Comparison of ENCODE assay signal across 24 cellular contexts in the genomic region with DNA sequence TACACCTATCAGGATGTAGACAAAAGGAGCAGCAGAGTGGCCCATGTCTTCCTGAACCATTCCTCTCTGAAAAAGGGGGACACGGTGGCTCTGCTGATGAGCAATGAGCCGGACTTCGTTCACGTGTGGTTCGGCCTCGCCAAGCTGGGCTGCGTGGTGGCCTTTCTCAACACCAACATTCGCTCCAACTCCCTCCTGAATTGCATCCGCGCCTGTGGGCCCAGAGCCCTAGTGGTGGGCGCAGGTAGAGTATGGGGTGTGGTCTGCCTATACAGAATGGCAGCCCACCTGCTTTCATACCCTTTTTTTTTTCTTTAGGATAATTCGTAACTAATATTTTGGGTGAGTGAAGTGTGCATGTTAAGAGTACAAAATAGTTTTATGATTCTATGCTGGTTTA. TPM values are rescaled to one million over a fixed set of nuclear protein-coding genes. Genes with fewer than 3 reads are reported as not detected.
DNase-seq lines count a peak whose midpoint lies in the region; ATAC-seq, FAIRE-seq and TF ChIP-seq lines count a peak whose summit lies in the region.
"Had no signal": no experiment of that assay in that cellular context is flagged by ENCODE, and none has a peak within 500 bp of the region (broad histone marks: within the 10 kb centered on the region; RNA-seq: fewer than 3 reads in every experiment).

No MANE protein-coding gene starts in this region.

- no peak for TF ChIP-seq POLR2A in K562 (conservative IDR thresholded peaks at IDR 0.05)

- H3K27me3 Mint-ChIP-seq in nephron (ENCODE audit: low read depth): peaks cover 56% of the 10 kb centered on the region
- peaks cover 10 to 46% (median 29%) of the 10 kb centered on the region in 5 donors for H3K27me3 Mint-ChIP-seq in naive thymus-derived CD4-positive, alpha-beta T cell

- peak; percentile 53 for ATAC-seq in K562
- ATAC-seq in left cardiac atrium: peak; percentile 25 to 50
- no peak for ATAC-seq in GM19463 (IDR thresholded peaks at IDR 0.05; ENCODE audit: unreplicated experiment)
- no peak for ATAC-seq in naive thymus-derived CD4-positive, alpha-beta T cell
- ATAC-seq: stimulated activated naive B cell treated with anti-CD40 and anti-IgM and Interleukin-4, amounts not matched to agents 10 μg/mL and 1 μg/mL and 100 μg/mL, for 72 hours had no signal

- 13% methylated on average over 12 of the region's 12 CpGs for WGBS in K562 (ENCODE audit: insufficient coverage, low coverage, missing lambda C conversion rate)

- H3K36me3 ChIP-seq in H7 (replicated peaks; ENCODE audit: control insufficient read depth, insufficient read depth, low read length): no peaks in the 10 kb centered on the region
- no peaks in the 10 kb centered on the region for H3K36me3 ChIP-seq in K562 (ENCODE audit: control insufficient read depth, insufficient read depth, low read length)
- H3K36me3 ChIP-seq in naive thymus-derived CD4-positive, alpha-beta T cell (ENCODE audit: control insufficient read depth in 2 of 3, insufficient read depth in 3 of 3, low read length in 3 of 3): no peaks in the 10 kb centered on the region
- H3K36me3 ChIP-seq: sigmoid colon had no signal

- no TSS peak for BruUV-seq in K562 (replicated peaks; lab: Mats Ljungman, UMichigan)

- intact Hi-C loops in K562 (cut with micrococcal nuclease): no loop called here
- intact Hi-C loops in left cardiac atrium (cut with DNase I): no loop called here
- intact Hi-C loops in naive thymus-derived CD4-positive, alpha-beta T cell (cut with micrococcal nuclease): no loop called here

- no peak overlapping the region for H2AFZ ChIP-seq in K562 (ENCODE audit: low read depth, low read length)

- no peaks in the 10 kb centered on the region for H3K9me3 ChIP-seq in K562 (replicated peaks; ENCODE audit: control insufficient read depth, insufficient read depth, low read depth, low read length)
- no peaks in the 10 kb centered on the region for H3K9me3 ChIP-seq in naive thymus-derived CD4-positive, alpha-beta T cell (ENCODE audit: control insufficient read depth in 2 of 3, low read length in 3 of 3)
- H3K9me3 ChIP-seq: sigmoid colon had no signal

- CTCF ChIA-PET in K562 (lab: Yijun Ruan, JAX; ENCODE audit: low intra/inter-chr PET ratio): no interaction called here
- CTCF ChIA-PET in naive thymus-derived CD4-positive, alpha-beta T cell (lab: Charles Lee): no interaction called here

- no peak overlapping the region for H3K4me3 ChIP-seq in H7 (ENCODE audit: insufficient read depth, low read depth, low read length)
- no peak overlapping the region for H3K4me3 ChIP-seq in K562
- H3K4me3 ChIP-seq in naive thymus-derived CD4-positive, alpha-beta T cell (ENCODE audit: low read length): no peak overlapping the region
- H3K4me3 ChIP-seq: sigmoid colon had no signal

- H3K4me1 ChIP-seq in K562 (replicated peaks in 1 of 2; ENCODE audit: control insufficient read depth in 2 of 2, insufficient read depth in 2 of 2, low read length in 2 of 2): peaks cover 0 to 11% of the 10 kb centered on the region in 2 experiments; a peak in 2 of 5 replicates
- H3K4me1 ChIP-seq in naive thymus-derived CD4-positive, alpha-beta T cell (ENCODE audit: control insufficient read depth in 2 of 2, insufficient read depth in 2 of 2, low read length in 2 of 2): no peaks in the 10 kb centered on the region

- in situ Hi-C loops in K562 (cut with MboI): no loop called here

- no peaks in the 10 kb centered on the region for H3K4me1 Mint-ChIP-seq in nephron
- H3K4me1 Mint-ChIP-seq in naive thymus-derived CD4-positive, alpha-beta T cell: no peaks in the 10 kb centered on the region
- H3K4me1 Mint-ChIP-seq: stimulated activated naive B cell treated with anti-CD40 and anti-IgM and Interleukin-4, amounts not matched to agents 10 μg/mL and 1 μg/mL and 100 μg/mL, for 72 hours had no signal

- no peaks in the 10 kb centered on the region for H3K9me1 ChIP-seq in K562 (ENCODE audit: control insufficient read depth, insufficient read depth, low read length)

- H3K27me3 ChIP-seq in H7 (ENCODE audit: control insufficient read depth, insufficient read depth, low read length) (peaks cover 18% of the 10 kb centered on the region), K562 (ENCODE audit: control insufficient read depth in 2 of 2, insufficient read depth in 2 of 2, low read length in 2 of 2) (peaks cover 0 to 13% of the 10 kb centered on the region in 2 experiments; a peak in 2 of 5 replicates)
- peaks cover 0 to 3% of the 10 kb centered on the region in 2 donors for H3K27me3 ChIP-seq in naive thymus-derived CD4-positive, alpha-beta T cell (ENCODE audit: control insufficient read depth in 2 of 2, insufficient read depth in 2 of 2, low read length in 2 of 2)

- DNase-seq in H7: peak; percentile 22
- peak in 3 of 4 experiments; percentile 4 to 17 (median 14) for DNase-seq in K562 (ENCODE audit: extremely low read depth in 1 of 4, low spot score in 3 of 4)
- no peak for DNase-seq in left cardiac atrium
- no peak for DNase-seq in frontal cortex (ENCODE audit: low spot score in 2 of 2)
- DNase-seq in hepatic stellate cell (ENCODE audit: low spot score): no peak
- no peak for DNase-seq in naive thymus-derived CD4-positive, alpha-beta T cell
- DNase-seq: activated CD8-positive, alpha-beta memory T cell treated with anti-CD3 and anti-CD28 coated beads, Interleukin-2, amount 50 U/mL, for 48 hours; activated effector memory CD4-positive, alpha-beta T cell treated with anti-CD3 and anti-CD28 coated beads, Interleukin-2, amount 50 U/mL, for 16 hours; dermis blood vessel endothelial cell; foreskin fibroblast; NCI-H187; NCI-H774; OCI-M1; sigmoid colon; stimulated activated naive B cell treated with anti-CD40 and anti-IgM and Interleukin-4, amounts not matched to agents 10 μg/mL and 1 μg/mL and 100 μg/mL, for 72 hours had no signal

- H4K20me1 ChIP-seq in K562 (replicated peaks; ENCODE audit: control insufficient read depth, insufficient read depth, low read length): no peaks in the 10 kb centered on the region

- H3K27ac ChIP-seq in K562 (ENCODE audit: extremely low read depth, low read depth, low read length): no peak overlapping the region
- no peak overlapping the region for H3K27ac ChIP-seq in naive thymus-derived CD4-positive, alpha-beta T cell (ENCODE audit: low read depth, low read length)
- H3K27ac ChIP-seq: C4-2B had no signal

- H3K4me2 ChIP-seq in K562 (ENCODE audit: insufficient read depth, low read length): peak overlapping the region; percentile 10; the same call in 1 of the 2 replicates

- H3K9ac ChIP-seq in K562 (ENCODE audit: insufficient read depth in 1 of 2, low read depth in 2 of 2, low read length in 2 of 2): no peak overlapping the region

- H3K36me3 Mint-ChIP-seq in nephron (ENCODE audit: low read depth): no peaks in the 10 kb centered on the region
- peaks cover 0 to 3% (median 0%) of the 10 kb centered on the region in 5 donors for H3K36me3 Mint-ChIP-seq in naive thymus-derived CD4-positive, alpha-beta T cell
- H3K36me3 Mint-ChIP-seq: stimulated activated naive B cell treated with anti-CD40 and anti-IgM and Interleukin-4, amounts not matched to agents 10 μg/mL and 1 μg/mL and 100 μg/mL, for 72 hours had no signal

- peaks cover 22% of the 10 kb centered on the region for H3K9me3 Mint-ChIP-seq in nephron
- peaks cover 0 to 17% (median 7%) of the 10 kb centered on the region in 11 donors for H3K9me3 Mint-ChIP-seq in naive thymus-derived CD4-positive, alpha-beta T cell

- H3K4me3 Mint-ChIP-seq in nephron: peak overlapping the region; percentile 74 to 81 (median 76)
- H3K4me3 Mint-ChIP-seq in naive thymus-derived CD4-positive, alpha-beta T cell: peak overlapping the region in 1 of 10 donors; percentile 26
- H3K4me3 Mint-ChIP-seq: stimulated activated naive B cell treated with anti-CD40 and anti-IgM and Interleukin-4, amounts not matched to agents 10 μg/mL and 1 μg/mL and 100 μg/mL, for 72 hours had no signal

- TF ChIP-seq RAD21 in K562 (CRISPR knock-in tag; conservative IDR thresholded peaks at IDR 0.05 in 1 of 2, IDR thresholded peaks at IDR 0.05 in 1 of 2): no peak

- FAIRE-seq in K562 (lab: Jason Lieb, UNC) (no peak), frontal cortex (lab: Jason Lieb, UNC) (no peak)
- FAIRE-seq: bronchial epithelial cell, D721Med had no signal

- no peak overlapping the region for H3K27ac Mint-ChIP-seq in nephron
- no peak overlapping the region for H3K27ac Mint-ChIP-seq in naive thymus-derived CD4-positive, alpha-beta T cell
- H3K27ac Mint-ChIP-seq: stimulated activated naive B cell treated with anti-CD40 and anti-IgM and Interleukin-4, amounts not matched to agents 10 μg/mL and 1 μg/mL and 100 μg/mL, for 72 hours had no signal

- no peak for TF ChIP-seq CTCF in K562 (IDR thresholded peaks at IDR 0.05 in 2 of 3, conservative IDR thresholded peaks at IDR 0.05 in 1 of 3; ENCODE audit: insufficient read depth in 2 of 3, low read depth in 1 of 3, low read length in 3 of 3)
- TF ChIP-seq CTCF in nephron (IDR thresholded peaks at IDR 0.05; ENCODE audit: unreplicated experiment in 3 of 3): no peak

- no peaks in the 10 kb centered on the region for H3K79me2 ChIP-seq in K562 (ENCODE audit: control insufficient read depth, insufficient read depth, low read length)

- TF ChIP-seq EP300 in K562 (IDR thresholded peaks at IDR 0.05; ENCODE audit: low read length): no peak

- POLR2A ChIA-PET in K562 (lab: Yijun Ruan, JAX): no interaction called here
- POLR2A ChIA-PET in naive thymus-derived CD4-positive, alpha-beta T cell (lab: Charles Lee): no interaction called here

RNA-seq across cellular contexts. Expression of a gene that starts 1.1 kb away (rescaled TPM):
- total RNA-seq in H7 (2014; rRNA removed; shearing (Covaris generic)): 0.78 and 0.83 TPM in 2 replicates
- 1.2 and 1.3 TPM in 2 replicates for total RNA-seq in K562 (2011; cell fraction: chromatin; rRNA removed; ENCODE audit: low replicate concordance)
- total RNA-seq in K562 (2011; cell fraction: nucleolus; rRNA removed): 0.67 and 1.1 TPM in 2 replicates
- total RNA-seq in K562 (2011; cell fraction: nucleoplasm; rRNA removed): 0.88 and 1.8 TPM in 2 replicates
- 0.61 and 0.77 TPM in 2 replicates for total RNA-seq in K562 (2014; rRNA removed)
- 1.3 TPM in 2 replicates for total RNA-seq in K562 (2014; rRNA removed; fragmentation: Illumina TruSeq; extraction: Trizol)
- 1.6 and 1.9 TPM in 2 replicates for total RNA-seq in K562 (2015; rRNA removed; fragmentation: Illumina TruSeq; extraction: Trizol)
- total RNA-seq in K562 (2021): 0.76 and 1.2 TPM in 2 replicates
- 0.83 and 1.5 TPM in 2 replicates for polyA plus RNA-seq in K562 (2011; rRNA removed)
- polyA plus RNA-seq in K562 (2011; cell fraction: cytosol; rRNA removed): 0.50 and 0.57 TPM in 2 replicates
- 0.46 and 0.94 TPM in 2 replicates for polyA plus RNA-seq in K562 (2011; cell fraction: nucleus; rRNA removed)
- 1.2 and 1.4 TPM in 2 replicates for polyA plus RNA-seq in K562 (2012)
- polyA plus RNA-seq in K562 (2014; fragmentation: Illumina TruSeq; extraction: Trizol): 1.1 and 1.4 TPM in 2 replicates
- 1 to 10 TPM in 1 of 2 experiments, under 1 TPM in 1; 0.56 to 1.1 TPM for polyA plus RNA-seq in K562 (2014; fragmentation: Nextera tagmentation; extraction: Ambion mirVana)
- 1.0 and 1.1 TPM in 2 replicates for polyA plus RNA-seq in K562 (2014; rRNA removed)
- polyA minus RNA-seq in K562 (2011; rRNA and poly(A)+ RNA removed): 1.0 and 1.9 TPM in 2 replicates
- polyA minus RNA-seq in K562 (2011; cell fraction: cytosol; rRNA and poly(A)+ RNA removed): 0.67 TPM in 1 of 2 replicates, not detected in the other
- polyA minus RNA-seq in K562 (2011; cell fraction: nucleus; rRNA and poly(A)+ RNA removed): 1.2 TPM in 2 replicates
- 10 to 100 TPM; 31.7 to 37.4 TPM for total RNA-seq in left cardiac atrium
- 2.0 TPM for total RNA-seq in frontal cortex
- not detected for total RNA-seq in naive thymus-derived CD4-positive, alpha-beta T cell
- not detected for polyA plus RNA-seq in naive thymus-derived CD4-positive, alpha-beta T cell
- total RNA-seq: dermis blood vessel endothelial cell; HT-29; omental fat pad; T-helper 1 cell treated with Interleukin-12 subunit alpha and Interleukin-12 subunit beta and Interleukin-4 antibody, amounts not matched to agents 30 ng/mL and 1 ng/mL, for 36 hours had no signal
- polyA plus RNA-seq: liver had no signal

Comparison
In these comparisons a context has a peak if more than half of its experiments do, and no peak if none do; other contexts are left out.
1. DNase-seq: peak in H7 (single experiment) and K562 (3 of 4); none in left cardiac atrium (single experiment), frontal cortex (0 of 2), hepatic stellate cell (single experiment) and naive thymus-derived CD4-positive, alpha-beta T cell (0 of 9).
2. ATAC-seq: peak in K562 (single experiment) and left cardiac atrium (2 of 2); none in GM19463 (single experiment) and naive thymus-derived CD4-positive, alpha-beta T cell (single experiment).
3. RNA of a gene that starts 1.1 kb away (total RNA-seq): 31.7 to 37.4 TPM in left cardiac atrium; 2.0 TPM in frontal cortex (single experiment), 0.61 to 1.9 TPM in K562, 0.78 to 0.83 TPM in H7 and not detected in naive thymus-derived CD4-positive, alpha-beta T cell; every median in the first group is over 10 times any median in the second.